15 cellular contexts compared by ENCODE assay signal in the genomic region with DNA sequence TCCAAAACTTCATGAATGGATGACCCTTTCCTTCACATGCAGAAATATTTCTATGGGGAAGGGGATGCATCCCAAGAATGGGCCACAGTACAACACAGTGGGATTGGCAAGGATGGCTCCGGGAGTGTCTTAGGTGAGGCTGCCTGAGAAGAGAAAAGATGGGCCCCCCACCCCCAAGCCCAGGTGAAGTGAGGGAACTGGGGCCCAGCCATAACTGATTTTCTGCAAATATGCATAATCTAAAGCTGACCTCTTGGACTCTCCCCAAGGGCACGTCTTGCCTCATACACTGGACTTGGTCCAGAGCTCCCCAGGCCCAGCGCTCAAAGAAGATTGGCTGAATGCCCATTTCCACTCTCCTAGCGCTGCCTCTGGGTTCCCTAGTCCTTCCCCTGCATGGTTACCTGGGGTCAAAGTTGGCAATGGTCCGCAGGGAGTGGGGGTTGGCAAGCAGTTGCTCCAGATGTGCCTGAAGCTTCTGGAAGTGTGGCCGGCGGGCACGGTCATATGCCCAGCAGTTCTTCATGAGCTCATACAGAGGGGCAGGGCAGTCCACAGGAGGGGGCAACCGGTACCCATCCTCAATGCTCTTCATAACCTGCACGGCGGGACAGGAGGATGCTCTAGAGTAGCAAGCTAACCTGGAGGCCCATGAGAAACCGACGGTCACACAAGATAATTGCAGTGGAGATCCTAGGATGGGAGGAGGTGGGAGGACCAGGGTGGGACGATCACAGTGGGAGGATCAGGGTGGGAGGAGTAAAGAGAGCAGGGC. TPM values are rescaled to one million over a fixed set of nuclear protein-coding genes. Genes with fewer than 3 reads are reported as not detected.
DNase-seq lines count a peak whose midpoint lies in the region; FAIRE-seq and TF ChIP-seq lines count a peak whose summit lies in the region.
"Had no signal": no experiment of that assay in that cellular context is flagged by ENCODE, and none has a peak within 500 bp of the region (broad histone marks: within the 10 kb centered on the region; RNA-seq: fewer than 3 reads in every experiment).

No MANE protein-coding gene starts in this region.

- H3K4me1 ChIP-seq in hepatocyte (ENCODE audit: insufficient read depth), result peaks cover 35% of the 10 kb centered on the region
- peaks cover 0 to 2% of the 10 kb centered on the region in 2 donors for H3K4me1 ChIP-seq in small intestine (ENCODE audit: control insufficient read depth in 2 of 2, insufficient read depth in 1 of 2, low read depth in 1 of 2, low read length in 1 of 2)
- peaks cover 30% of the 10 kb centered on the region for H3K4me1 ChIP-seq in vagina

- H3K36me3 ChIP-seq in hepatocyte (replicated peaks; ENCODE audit: insufficient read depth, low read depth) (no peaks in the 10 kb centered on the region), small intestine (ENCODE audit: control insufficient read depth in 2 of 2, insufficient read depth in 2 of 2, low read length in 2 of 2) (peaks cover 0 to 15% of the 10 kb centered on the region in 2 donors), vagina (peaks cover 0 to 25% of the 10 kb centered on the region in 2 donors)

- H3K9me3 ChIP-seq in hepatocyte (ENCODE audit: low read depth) (no peaks in the 10 kb centered on the region), small intestine (ENCODE audit: control insufficient read depth, low read depth) (no peaks in the 10 kb centered on the region), vagina (no peaks in the 10 kb centered on the region)

- no peak overlapping the region for H3K4me3 Mint-ChIP-seq in activated CD4-positive, alpha-beta memory T cell treated with anti-CD3 and anti-CD28 coated beads, Interleukin-2, amount 10 ng/mL, durations not matched to agents 7 days and 5 days
- no peak overlapping the region for H3K4me3 Mint-ChIP-seq in activated CD4-positive, alpha-beta memory T cell treated with anti-CD3 and anti-CD28 coated beads for 36 hours

- H3K79me2 ChIP-seq in hepatocyte, result no peaks in the 10 kb centered on the region

- DNase-seq in activated CD4-positive, alpha-beta memory T cell treated with anti-CD3 and anti-CD28 coated beads, Interleukin-2, amount 10 ng/mL, durations not matched to agents 7 days and 5 days, result no peak
- no peak for DNase-seq in activated CD4-positive, alpha-beta memory T cell treated with anti-CD3 and anti-CD28 coated beads for 36 hours
- DNase-seq in amniotic epithelial cell (ENCODE audit: low read depth) (peak; percentile 73), hepatocyte (ENCODE audit: low spot score) (peak; percentile 77), small intestine (peak; percentile 74), vagina (ENCODE audit: extremely low spot score in 2 of 2) (no peak), NCI-H748 (lab: John Stamatoyannopoulos, UW; ENCODE audit: unreplicated experiment) (no peak), HPDE6-E6E7 (ENCODE audit: extremely low spot score) (no peak)
- DNase-seq: activated CD4-positive, CD25-positive, alpha-beta regulatory T cell treated with anti-CD3 and anti-CD28 coated beads, Interleukin-2, amount 50 U/mL, for 72 hours had no signal

- 90% methylated on average over 14 of the region's 14 CpGs for WGBS in hepatocyte (ENCODE audit: low lambda C conversion rate, missing lambda C conversion rate)
- WGBS in small intestine, 3 donors, result 71 to 76% (median 74%) methylated on average over 14 of the region's 14 CpGs

- no peak for TF ChIP-seq POLR2A in vagina (IDR thresholded peaks at IDR 0.05)

- H3K27me3 ChIP-seq in hepatocyte (no peaks in the 10 kb centered on the region), small intestine (ENCODE audit: control insufficient read depth in 2 of 2, insufficient read depth in 2 of 2, low read length in 2 of 2) (no peaks in the 10 kb centered on the region), vagina (no peaks in the 10 kb centered on the region)

- TF ChIP-seq CTCF in hepatocyte (IDR thresholded peaks at IDR 0.05; ENCODE audit: poor library complexity) (no peak), vagina (IDR thresholded peaks at IDR 0.05) (no peak)

- peak overlapping the region; percentile 10 for H3K27ac Mint-ChIP-seq in activated CD4-positive, alpha-beta memory T cell treated with anti-CD3 and anti-CD28 coated beads, Interleukin-2, amount 10 ng/mL, durations not matched to agents 7 days and 5 days
- H3K27ac Mint-ChIP-seq in activated CD4-positive, alpha-beta memory T cell treated with anti-CD3 and anti-CD28 coated beads for 36 hours, result no peak overlapping the region
- H3K27ac Mint-ChIP-seq: activated T-helper 2 cell treated with anti-CD3 and anti-CD28 coated beads, Interferon-gamma antibody, Interleukin-2, Interleukin-4, amounts not matched to agents 10 μg/mL and 5 μg/mL and 100 μg/mL, durations not matched to agents 14 hours and 24 hours and 36 hours had no signal

- no peaks in the 10 kb centered on the region for H3K9me2 ChIP-seq in hepatocyte (replicated peaks; ENCODE audit: insufficient read depth)

- H3K27ac ChIP-seq in hepatocyte (no peak overlapping the region), small intestine (ENCODE audit: low read depth in 1 of 2, low read length in 1 of 2) (no peak overlapping the region), vagina (no peak overlapping the region)

- intact Hi-C loops in activated CD4-positive, alpha-beta memory T cell treated with anti-CD3 and anti-CD28 coated beads for 36 hours (cut with micrococcal nuclease), result no loop called here
- intact Hi-C loops in vagina (cut with DNase I), result no loop called here

- H2AFZ ChIP-seq in hepatocyte, result no peak overlapping the region

- no peaks in the 10 kb centered on the region for H3K9me3 Mint-ChIP-seq in activated CD4-positive, alpha-beta memory T cell treated with anti-CD3 and anti-CD28 coated beads, Interleukin-2, amount 10 ng/mL, durations not matched to agents 7 days and 5 days
- no peaks in the 10 kb centered on the region for H3K9me3 Mint-ChIP-seq in activated CD4-positive, alpha-beta memory T cell treated with anti-CD3 and anti-CD28 coated beads for 36 hours
- H3K9me3 Mint-ChIP-seq: activated T-helper 2 cell treated with anti-CD3 and anti-CD28 coated beads, Interferon-gamma antibody, Interleukin-2, Interleukin-4, amounts not matched to agents 10 μg/mL and 5 μg/mL and 100 μg/mL, durations not matched to agents 14 hours and 24 hours and 36 hours had no signal

- no peaks in the 10 kb centered on the region for H4K20me1 ChIP-seq in hepatocyte (ENCODE audit: insufficient read depth, poor library complexity, severe bottlenecking)

- H3K4me2 ChIP-seq in hepatocyte, result peak overlapping the region; percentile 37

- H3K27me3 Mint-ChIP-seq in activated CD4-positive, alpha-beta memory T cell treated with anti-CD3 and anti-CD28 coated beads, Interleukin-2, amount 10 ng/mL, durations not matched to agents 7 days and 5 days, result no peaks in the 10 kb centered on the region
- no peaks in the 10 kb centered on the region for H3K27me3 Mint-ChIP-seq in activated CD4-positive, alpha-beta memory T cell treated with anti-CD3 and anti-CD28 coated beads for 36 hours

- CTCF ChIA-PET in activated CD4-positive, alpha-beta memory T cell treated with anti-CD3 and anti-CD28 coated beads, Interleukin-2, amount 10 ng/mL, durations not matched to agents 7 days and 5 days (lab: Charles Lee), result interaction anchor here (0.7 to 1.5 kb wide), 3 partner anchors 14 to 88 kb away, joined by 3 to 7 read pairs (median 3); no protein-coding TSS in a partner anchor
- CTCF ChIA-PET in activated CD4-positive, alpha-beta memory T cell treated with anti-CD3 and anti-CD28 coated beads for 36 hours (lab: Charles Lee), result interaction anchor here (0.8 to 1.7 kb wide), 2 partner anchors 22 to 153 kb away, joined by 3 to 4 read pairs; no protein-coding TSS in a partner anchor

- peaks cover 37% of the 10 kb centered on the region for H3K36me3 Mint-ChIP-seq in activated CD4-positive, alpha-beta memory T cell treated with anti-CD3 and anti-CD28 coated beads, Interleukin-2, amount 10 ng/mL, durations not matched to agents 7 days and 5 days (ENCODE audit: low read depth)
- H3K36me3 Mint-ChIP-seq in activated CD4-positive, alpha-beta memory T cell treated with anti-CD3 and anti-CD28 coated beads for 36 hours, result peaks cover 16% of the 10 kb centered on the region

- H3K4me1 Mint-ChIP-seq in activated CD4-positive, alpha-beta memory T cell treated with anti-CD3 and anti-CD28 coated beads, Interleukin-2, amount 10 ng/mL, durations not matched to agents 7 days and 5 days, result peaks cover 24% of the 10 kb centered on the region
- H3K4me1 Mint-ChIP-seq in activated CD4-positive, alpha-beta memory T cell treated with anti-CD3 and anti-CD28 coated beads for 36 hours (ENCODE audit: low read depth), result peaks cover 16% of the 10 kb centered on the region

- no peak for FAIRE-seq in small intestine (lab: Jason Lieb, UNC)
- FAIRE-seq: colon had no signal

- POLR2A ChIA-PET in activated CD4-positive, alpha-beta memory T cell treated with anti-CD3 and anti-CD28 coated beads, Interleukin-2, amount 10 ng/mL, durations not matched to agents 7 days and 5 days (lab: Charles Lee), result interaction anchor here (1.2 to 5.6 kb wide), 3 partner anchors 9 to 14 kb away, joined by 4 to 35 read pairs (median 13); a partner anchor contains a TSS
- POLR2A ChIA-PET in activated CD4-positive, alpha-beta memory T cell treated with anti-CD3 and anti-CD28 coated beads for 36 hours (lab: Charles Lee), result interaction anchor here (1.0 to 1.2 kb wide), 2 partner anchors 10 to 14 kb away, joined by 3 to 5 read pairs; no protein-coding TSS in a partner anchor

- H3K4me3 ChIP-seq in hepatocyte (no peak overlapping the region), small intestine (ENCODE audit: low read depth in 1 of 2, low read length in 2 of 2) (no peak overlapping the region), vagina (no peak overlapping the region)

RNA-seq across cellular contexts. Expression of a gene that starts 12.3 kb away (rescaled TPM):
- 100 to 1,000 TPM; 235 to 249 TPM for total RNA-seq in activated CD4-positive, alpha-beta memory T cell treated with anti-CD3 and anti-CD28 coated beads, Interleukin-2, amount 10 ng/mL, durations not matched to agents 7 days and 5 days
- 100 to 1,000 TPM; 137 to 140 TPM for total RNA-seq in activated CD4-positive, alpha-beta memory T cell treated with anti-CD3 and anti-CD28 coated beads for 36 hours
- 25.0 and 31.8 TPM in 2 replicates for total RNA-seq in hepatocyte
- 187 and 202 TPM in 2 replicates for polyA plus RNA-seq in hepatocyte
- polyA plus RNA-seq in small intestine, result 10 to 100 TPM; 50.3 to 73.2 (median 50.8) TPM
- total RNA-seq in vagina, result 86.2 TPM

RNA-seq across cellular contexts. Expression of a gene that starts 15.2 kb away (rescaled TPM):
- 1 to 10 TPM; 1.1 to 1.2 TPM for total RNA-seq in activated CD4-positive, alpha-beta memory T cell treated with anti-CD3 and anti-CD28 coated beads, Interleukin-2, amount 10 ng/mL, durations not matched to agents 7 days and 5 days
- 1 to 10 TPM; 2.9 to 4.3 TPM for total RNA-seq in activated CD4-positive, alpha-beta memory T cell treated with anti-CD3 and anti-CD28 coated beads for 36 hours
- total RNA-seq in hepatocyte (34.2 and 39.4 TPM in 2 replicates), vagina (51.3 TPM)
- polyA plus RNA-seq in hepatocyte (36.7 and 42.9 TPM in 2 replicates), small intestine (10 to 100 TPM; 14.6 to 42.3 (median 19.6) TPM)
- total RNA-seq: glomerular endothelial cell had no signal

RNA-seq across cellular contexts. Expression of a gene that starts 30.9 kb away (rescaled TPM):
- 1 to 10 TPM; 1.2 TPM for total RNA-seq in activated CD4-positive, alpha-beta memory T cell treated with anti-CD3 and anti-CD28 coated beads, Interleukin-2, amount 10 ng/mL, durations not matched to agents 7 days and 5 days
- 1 to 10 TPM; 1.9 to 2.3 TPM for total RNA-seq in activated CD4-positive, alpha-beta memory T cell treated with anti-CD3 and anti-CD28 coated beads for 36 hours
- total RNA-seq in hepatocyte, result 1.9 and 2.5 TPM in 2 replicates
- 0.87 and 1.6 TPM in 2 replicates for polyA plus RNA-seq in hepatocyte
- polyA plus RNA-seq in small intestine, result 1 to 10 TPM in 1 of 3 donors, under 1 TPM in 1, not detected in 1; 0.54 to 3.3 TPM
- 1.5 TPM for total RNA-seq in vagina

RNA-seq across cellular contexts. Expression of a gene that starts 49.8 kb away (rescaled TPM):
- total RNA-seq in activated CD4-positive, alpha-beta memory T cell treated with anti-CD3 and anti-CD28 coated beads, Interleukin-2, amount 10 ng/mL, durations not matched to agents 7 days and 5 days, result not detected
- total RNA-seq in activated CD4-positive, alpha-beta memory T cell treated with anti-CD3 and anti-CD28 coated beads for 36 hours, result not detected
- not detected in 2 replicates for total RNA-seq in hepatocyte
- polyA plus RNA-seq in hepatocyte, result not detected in 2 replicates
- polyA plus RNA-seq in small intestine, result not detected
- total RNA-seq in vagina, result not detected
- total RNA-seq: A673; activated T-helper 2 cell treated with anti-CD3 and anti-CD28 coated beads, Interferon-gamma antibody, Interleukin-2, Interleukin-4, amounts not matched to agents 10 μg/mL and 5 μg/mL and 100 μg/mL, durations not matched to agents 14 hours and 24 hours and 36 hours; glomerular endothelial cell; lower leg skin; pulmonary artery endothelial cell had no signal

Comparison
In these comparisons a context has a peak if more than half of its experiments do, and no peak if none do; other contexts are left out.
1. DNase-seq: peak in amniotic epithelial cell (single experiment), hepatocyte (single experiment) and small intestine (single experiment); none in activated CD4-positive, alpha-beta memory T cell treated with anti-CD3 and anti-CD28 coated beads, Interleukin-2, amount 10 ng/mL, durations not matched to agents 7 days and 5 days (single experiment), activated CD4-positive, alpha-beta memory T cell treated with anti-CD3 and anti-CD28 coated beads for 36 hours (single experiment), vagina (0 of 2), NCI-H748 (single experiment) and HPDE6-E6E7 (single experiment).